Comparison of ENCODE assay signal across 8 cellular contexts in genomic region chr13:37059136-37059847, GRCh38. TPM values are rescaled to one million over a fixed set of nuclear protein-coding genes. Genes with fewer than 3 reads are reported as not detected.
DNase-seq lines count a peak whose midpoint lies in the region; ATAC-seq and TF ChIP-seq lines count a peak whose summit lies in the region.

SUPT20H (minus strand) TSS chr13:37059688; CDS start chr13:37051490, 8,198 bp downstream.

- H3K4me3 Mint-ChIP-seq in T-helper 1 cell treated with Interleukin-12 subunit alpha and Interleukin-12 subunit beta and Interleukin-4 antibody, amounts not matched to agents 30 μg/mL and 1 μg/mL, for 36 hours, result peak within 1 kb of the TSS; percentile 97
- peak within 1 kb of the TSS; percentile 90 for H3K4me3 Mint-ChIP-seq in progenitor cell of endocrine pancreas (ENCODE audit: low read depth)

- H3K36me3 ChIP-seq in upper lobe of right lung, result no peaks in the 10 kb centered on the region

- peaks cover 2% of the 10 kb centered on the region for H3K27me3 Mint-ChIP-seq in T-helper 1 cell treated with Interleukin-12 subunit alpha and Interleukin-12 subunit beta and Interleukin-4 antibody, amounts not matched to agents 30 μg/mL and 1 μg/mL, for 36 hours (ENCODE audit: low read depth)
- no peaks in the 10 kb centered on the region for H3K27me3 Mint-ChIP-seq in progenitor cell of endocrine pancreas

- peaks cover 17% of the 10 kb centered on the region for H3K36me3 Mint-ChIP-seq in T-helper 1 cell treated with Interleukin-12 subunit alpha and Interleukin-12 subunit beta and Interleukin-4 antibody, amounts not matched to agents 30 μg/mL and 1 μg/mL, for 36 hours (ENCODE audit: low read depth)
- peaks cover 20% of the 10 kb centered on the region for H3K36me3 Mint-ChIP-seq in progenitor cell of endocrine pancreas (ENCODE audit: insufficient read depth)

- no peaks in the 10 kb centered on the region for H3K27me3 ChIP-seq in upper lobe of right lung

- intact Hi-C loops in left cardiac atrium (cut with DNase I), result no loop called here
- intact Hi-C loops in upper lobe of right lung (cut with DNase I), result no loop called here

- ATAC-seq in GM18498 (IDR thresholded peaks at IDR 0.05; ENCODE audit: unreplicated experiment) (peak; percentile 99), HG02884 (IDR thresholded peaks at IDR 0.05; ENCODE audit: unreplicated experiment) (peak; percentile 94), left cardiac atrium (peak; percentile 100), upper lobe of right lung (peak; percentile 100)

- peaks cover 19% of the 10 kb centered on the region for H3K4me1 ChIP-seq in upper lobe of right lung

- H3K4me3 ChIP-seq in upper lobe of right lung, result peak within 1 kb of the TSS; percentile 95

- H3K27ac Mint-ChIP-seq in T-helper 1 cell treated with Interleukin-12 subunit alpha and Interleukin-12 subunit beta and Interleukin-4 antibody, amounts not matched to agents 30 μg/mL and 1 μg/mL, for 36 hours, result peak within 1 kb of the TSS; percentile 98
- peak within 1 kb of the TSS; percentile 99 for H3K27ac Mint-ChIP-seq in progenitor cell of endocrine pancreas

- H3K4me1 Mint-ChIP-seq in T-helper 1 cell treated with Interleukin-12 subunit alpha and Interleukin-12 subunit beta and Interleukin-4 antibody, amounts not matched to agents 30 μg/mL and 1 μg/mL, for 36 hours (ENCODE audit: low read depth), result peaks cover 21% of the 10 kb centered on the region
- peaks cover 6% of the 10 kb centered on the region for H3K4me1 Mint-ChIP-seq in progenitor cell of endocrine pancreas (ENCODE audit: low read depth)

- TF ChIP-seq CTCF in progenitor cell of endocrine pancreas (IDR thresholded peaks at IDR 0.05; ENCODE audit: unreplicated experiment) (no peak), upper lobe of right lung (IDR thresholded peaks at IDR 0.05) (no peak)

- H3K9me3 ChIP-seq in upper lobe of right lung, result no peaks in the 10 kb centered on the region

- H3K27ac ChIP-seq in upper lobe of right lung, result peak within 1 kb of the TSS; percentile 96

- DNase-seq in NCI-H1694 treated with DMSO at 0.1 percent for 48 hours (lab: John Stamatoyannopoulos, UW) (peak; percentile 66), amniotic stem cell (lab: John Stamatoyannopoulos, UW) (peak; percentile 81), left cardiac atrium (peak; percentile 95), progenitor cell of endocrine pancreas (ENCODE audit: low spot score, unreplicated experiment) (peak; percentile 94), upper lobe of right lung (peak; percentile 98)

- H3K9me3 Mint-ChIP-seq in T-helper 1 cell treated with Interleukin-12 subunit alpha and Interleukin-12 subunit beta and Interleukin-4 antibody, amounts not matched to agents 30 μg/mL and 1 μg/mL, for 36 hours, result no peaks in the 10 kb centered on the region
- H3K9me3 Mint-ChIP-seq in progenitor cell of endocrine pancreas (ENCODE audit: low read depth), result no peaks in the 10 kb centered on the region

RNA-seq across cellular contexts. Expression of gene SUPT20H, which starts in this region (rescaled TPM):
- total RNA-seq in left cardiac atrium (10 to 100 TPM; 26.9 to 28.1 TPM), progenitor cell of endocrine pancreas (108 and 116 TPM in 2 replicates), upper lobe of right lung (60.3 TPM)

Comparison
In these comparisons a context has a peak if more than half of its experiments do, and no peak if none do; other contexts are left out.
1. Peak in every context shown above with its lines: DNase-seq, ATAC-seq, H3K4me3 ChIP-seq and H3K27ac ChIP-seq.